In the genomic region with DNA sequence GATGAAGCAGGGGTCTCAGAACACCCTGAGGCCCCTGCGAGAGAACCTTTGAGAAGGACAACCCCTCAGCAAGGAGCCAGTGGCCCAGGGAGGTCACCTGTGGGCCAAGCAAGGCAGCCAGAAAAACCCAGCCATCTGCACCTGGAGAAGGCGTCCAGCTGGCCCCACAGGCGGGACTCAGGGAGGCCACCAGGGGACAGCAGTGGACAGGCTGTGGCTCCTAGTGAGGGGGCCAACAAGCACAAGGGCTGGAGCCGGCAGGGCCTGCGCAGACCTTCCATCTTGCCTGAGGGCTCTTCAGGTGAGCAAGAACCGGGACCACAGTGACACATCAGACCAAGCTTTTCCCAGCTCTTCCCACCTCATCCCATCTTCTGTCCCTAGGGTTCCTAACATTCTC, we compare ENCODE assay signal across 10 cellular contexts. TPM values are rescaled to one million over a fixed set of nuclear protein-coding genes. Genes with fewer than 3 reads are reported as not detected.
DNase-seq lines count a peak whose midpoint lies in the region; ATAC-seq, FAIRE-seq and TF ChIP-seq lines count a peak whose summit lies in the region.
"Not testable (repeated sequence)": the region's sequence is repeated elsewhere in the genome, so short reads cannot be mapped to it uniquely, and the experiment has no call there.
"Had no signal": no experiment of that assay in that cellular context is flagged by ENCODE, and none has a peak within 500 bp of the region (broad histone marks: within the 10 kb centered on the region; RNA-seq: fewer than 3 reads in every experiment).

No MANE protein-coding gene starts in this region.

- not testable (repeated sequence) for H3K36me3 ChIP-seq in HCT116 (ENCODE audit: control insufficient read depth in 1 of 2, insufficient read depth in 2 of 2, low read length in 2 of 2); K562 (ENCODE audit: control insufficient read depth, insufficient read depth, low read length); HepG2 (replicated peaks in 1 of 2; ENCODE audit: control insufficient read depth in 1 of 2, insufficient read depth in 2 of 2, low read length in 2 of 2)

- not testable (repeated sequence) for BruUV-seq in HCT116 (replicated peaks; lab: Mats Ljungman, UMichigan); K562 (replicated peaks; lab: Mats Ljungman, UMichigan); HepG2 (replicated peaks; lab: Mats Ljungman, UMichigan)

- H3K27ac ChIP-seq in HCT116 (ENCODE audit: low read depth, low read length); K562 (ENCODE audit: extremely low read depth, low read depth, low read length); foreskin keratinocyte; HepG2 (ENCODE audit: extremely low read length, insufficient read depth, low read length): not testable (repeated sequence)

- not testable (repeated sequence) for H4K20me1 ChIP-seq in HCT116 (ENCODE audit: insufficient read depth); K562 (replicated peaks; ENCODE audit: control insufficient read depth, insufficient read depth, low read length); HepG2 (ENCODE audit: insufficient read depth, low read length)

- POLR2A ChIA-PET in HCT116 (lab: Charles Lee); K562 (lab: Yijun Ruan, JAX); HepG2 (lab: Yijun Ruan, JAX): not testable (repeated sequence)

- FAIRE-seq in K562 (lab: Jason Lieb, UNC); HepG2 (lab: Jason Lieb, UNC): not testable (repeated sequence)

- not testable (repeated sequence) for H3K4me1 ChIP-seq in HCT116 (ENCODE audit: control insufficient read depth in 1 of 2, insufficient read depth in 2 of 2, low read length in 2 of 2); K562 (replicated peaks in 1 of 2; ENCODE audit: control insufficient read depth in 2 of 2, insufficient read depth in 2 of 2, low read length in 2 of 2); foreskin keratinocyte; HepG2 (ENCODE audit: insufficient read depth, low read length)

- intact Hi-C loops in HCT116 (cut with micrococcal nuclease); K562 (cut with micrococcal nuclease); HepG2 (cut with micrococcal nuclease; ENCODE audit: unreplicated experiment); sciatic nerve (cut with DNase I): not testable (repeated sequence)

- no CpG with 5 or more reads among the region's 6 CpGs for WGBS in K562 (ENCODE audit: insufficient coverage, low coverage, missing lambda C conversion rate)
- no CpG with 5 or more reads among the region's 6 CpGs for WGBS in HepG2 (ENCODE audit: low lambda C conversion rate)

- H3K4me2 ChIP-seq in HCT116 (ENCODE audit: low read length); K562 (ENCODE audit: insufficient read depth, low read length); HepG2 (ENCODE audit: low read depth, low read length): not testable (repeated sequence)

- not testable (repeated sequence) for H3K4me3 ChIP-seq in HCT116 (replicated peaks in 1 of 2; ENCODE audit: low read depth in 1 of 2, low read length in 2 of 2); K562; HepG2 (replicated peaks in 1 of 3; ENCODE audit: insufficient read depth in 1 of 3, low read depth in 2 of 3, low read length in 3 of 3)

- DNase-seq in HCT116 (ENCODE audit: low read depth, low spot score); K562 (ENCODE audit: extremely low read depth in 1 of 4, low spot score in 3 of 4); foreskin keratinocyte; HepG2 (ENCODE audit: low spot score); sciatic nerve (ENCODE audit: low spot score): not testable (repeated sequence)

- H3K9ac ChIP-seq in HCT116 (ENCODE audit: low read length); K562 (ENCODE audit: insufficient read depth in 1 of 2, low read depth in 2 of 2, low read length in 2 of 2); HepG2 (ENCODE audit: insufficient read depth, low read depth, low read length): not testable (repeated sequence)

- ATAC-seq in HCT116 (peak; percentile 63), SK-N-SH treated with all-trans-retinoic acid at 6 μM for 48 hours (peak; percentile 31; the same call in 2 of the 3 replicates), K562 (peak; percentile 87), foreskin keratinocyte (peak; percentile 13), HepG2 (peak; percentile 85), sciatic nerve (peak; percentile 9)

- RAD21 ChIA-PET in HCT116 (lab: Charles Lee; ENCODE audit: low non-redundant PET in 1 of 2, low total read pairs in 2 of 2, uncharacterized antibody in 2 of 2, unreplicated experiment in 2 of 2) = not testable (repeated sequence)

- H3K9me1 ChIP-seq in K562 (ENCODE audit: control insufficient read depth, insufficient read depth, low read length) = not testable (repeated sequence)

- H3K79me2 ChIP-seq in HCT116 (ENCODE audit: insufficient read depth, low read length); K562 (ENCODE audit: control insufficient read depth, insufficient read depth, low read length); HepG2 (ENCODE audit: insufficient read depth, low read length): not testable (repeated sequence)

- not testable (repeated sequence) for H3K9me2 ChIP-seq in HCT116 (ENCODE audit: insufficient read depth)

- TF ChIP-seq EP300 in K562 (IDR thresholded peaks at IDR 0.05; ENCODE audit: low read length); HepG2 (IDR thresholded peaks at IDR 0.05; ENCODE audit: low read depth in 2 of 2, low read length in 2 of 2); HepG2 (CRISPR knock-in tag; IDR thresholded peaks at IDR 0.05; ENCODE audit: borderline replicate concordance): not testable (repeated sequence)

- TF ChIP-seq POLR2A in HCT116 (IDR thresholded peaks at IDR 0.05; ENCODE audit: borderline replicate concordance, extremely low read depth, insufficient read depth, insufficient read length); K562 (conservative IDR thresholded peaks at IDR 0.05); HepG2 (IDR thresholded peaks at IDR 0.05; ENCODE audit: insufficient read depth in 1 of 2, low read depth in 2 of 2, low read length in 2 of 2): not testable (repeated sequence)

- not testable (repeated sequence) for TF ChIP-seq CTCF in HCT116 (IDR thresholded peaks at IDR 0.05 in 2 of 3, conservative IDR thresholded peaks at IDR 0.05 in 1 of 3; ENCODE audit: borderline replicate concordance in 1 of 3, insufficient read depth in 1 of 3, low read depth in 2 of 3, low read length in 2 of 3); K562 (IDR thresholded peaks at IDR 0.05 in 2 of 3, conservative IDR thresholded peaks at IDR 0.05 in 1 of 3; ENCODE audit: insufficient read depth in 2 of 3, low read depth in 1 of 3, low read length in 3 of 3); foreskin keratinocyte (conservative IDR thresholded peaks at IDR 0.05); HepG2 (CRISPR knock-in tag; IDR thresholded peaks at IDR 0.05)

- CTCF ChIA-PET in HCT116 (lab: Charles Lee); K562 (lab: Yijun Ruan, JAX; ENCODE audit: low intra/inter-chr PET ratio); HepG2 (lab: Yijun Ruan, JAX; ENCODE audit: low intra/inter-chr PET ratio, low total read pairs): not testable (repeated sequence)

- not testable (repeated sequence) for H3K9me3 ChIP-seq in HCT116 (ENCODE audit: control insufficient read depth in 1 of 2, insufficient read depth in 1 of 2, low read depth in 1 of 2, low read length in 2 of 2); K562 (replicated peaks; ENCODE audit: control insufficient read depth, insufficient read depth, low read depth, low read length); HepG2 (ENCODE audit: low read length)

- not testable (repeated sequence) for TF ChIP-seq RAD21 in HCT116 (IDR thresholded peaks at IDR 0.05; ENCODE audit: low read depth); K562 (CRISPR knock-in tag; conservative IDR thresholded peaks at IDR 0.05 in 1 of 2, IDR thresholded peaks at IDR 0.05 in 1 of 2); HepG2 (CRISPR knock-in tag; IDR thresholded peaks at IDR 0.05)

- in situ Hi-C loops in K562 (cut with MboI); HepG2 (cut with HindIII; ENCODE audit: extremely low pct_ligation_motif_present, low pct_unique_long_range_greater_than_20kb): not testable (repeated sequence)

- H3K27me3 ChIP-seq in HCT116 (ENCODE audit: insufficient read depth, low read length); K562 (ENCODE audit: control insufficient read depth in 2 of 2, insufficient read depth in 2 of 2, low read length in 2 of 2); foreskin keratinocyte; HepG2 (ENCODE audit: control insufficient read depth in 1 of 2, insufficient read depth in 2 of 2, low read length in 2 of 2): not testable (repeated sequence)

- not testable (repeated sequence) for H2AFZ ChIP-seq in HCT116 (ENCODE audit: low read depth, low read length, poor library complexity, severe bottlenecking); K562 (ENCODE audit: low read depth, low read length); HepG2 (ENCODE audit: low read length)

RNA-seq across cellular contexts. Expression of a gene that starts 10.3 kb away (rescaled TPM):
- total RNA-seq in HCT116 (2021; ENCODE audit: unreplicated experiment) (44.2 TPM), K562 (2014; rRNA removed) (0.04 and 0.09 TPM in 2 replicates), K562 (2014; rRNA removed; fragmentation: Illumina TruSeq; extraction: Trizol) (0.18 TPM in 1 of 2 replicates, not detected in the other), K562 (2015; rRNA removed; fragmentation: Illumina TruSeq; extraction: Trizol) (0.07 and 0.11 TPM in 2 replicates), K562 (2021) (0.29 and 0.49 TPM in 2 replicates), foreskin keratinocyte (34.8 and 43.8 TPM in 2 replicates), HepG2 (2016; rRNA removed; fragmentation: Illumina TruSeq; extraction: Trizol) (1.2 and 1.3 TPM in 2 replicates), sciatic nerve (12.8 TPM)
- polyA plus RNA-seq in HCT116 (2012) = 34.1 and 35.2 TPM in 2 replicates
- total RNA-seq in K562 (2011; cell fraction: chromatin; rRNA removed; ENCODE audit: low replicate concordance) = 0.46 TPM in 1 of 2 replicates, not detected in the other
- total RNA-seq in K562 (2011; cell fraction: nucleolus; rRNA removed) = 0.33 TPM in 1 of 2 replicates, not detected in the other
- total RNA-seq in K562 (2011; cell fraction: nucleoplasm; rRNA removed) = not detected in 2 replicates
- polyA plus RNA-seq in K562 (2011; rRNA removed) (0.26 and 0.34 TPM in 2 replicates), K562 (2014; fragmentation: Illumina TruSeq; extraction: Trizol) (0.10 and 0.12 TPM in 2 replicates), K562 (2014; fragmentation: Nextera tagmentation; extraction: Ambion mirVana) (under 1 TPM in 1 of 2 experiments, not detected in 1; 0.03 TPM), K562 (2014; rRNA removed) (0.03 and 0.12 TPM in 2 replicates), foreskin keratinocyte (25.4 and 27.9 TPM in 2 replicates), HepG2 (2011; rRNA removed) (1.3 and 1.7 TPM in 2 replicates)
- polyA plus RNA-seq in K562 (2011; cell fraction: cytosol; rRNA removed) = 0.31 and 0.75 TPM in 2 replicates
- polyA plus RNA-seq in K562 (2011; cell fraction: nucleus; rRNA removed) = 0.34 and 1.1 TPM in 2 replicates
- polyA plus RNA-seq in K562 (2012) = 0.17 and 0.30 TPM in 2 replicates
- 0.36 and 0.74 TPM in 2 replicates for polyA minus RNA-seq in K562 (2011; rRNA and poly(A)+ RNA removed)
- not detected in 2 replicates for polyA minus RNA-seq in K562 (2011; cell fraction: cytosol; rRNA and poly(A)+ RNA removed)
- polyA minus RNA-seq in K562 (2011; cell fraction: nucleus; rRNA and poly(A)+ RNA removed) = 0.11 and 0.81 TPM in 2 replicates
- total RNA-seq in HepG2 (2016; cell fraction: cytosol; rRNA removed; fragmentation: Illumina TruSeq; extraction: Trizol; ENCODE audit: low read depth) = 0.18 and 0.20 TPM in 2 replicates
- total RNA-seq in HepG2 (2016; cell fraction: insoluble cytoplasmic fraction; rRNA removed; fragmentation: Illumina TruSeq; extraction: Trizol) = 0.97 and 1.1 TPM in 2 replicates
- 0.43 and 0.76 TPM in 2 replicates for total RNA-seq in HepG2 (2016; cell fraction: membrane; rRNA removed; fragmentation: Illumina TruSeq; extraction: Trizol)
- total RNA-seq in HepG2 (2016; cell fraction: nucleus; rRNA removed; fragmentation: Illumina TruSeq; extraction: Trizol) = 0.88 and 1.3 TPM in 2 replicates
- 0.99 and 1.2 TPM in 2 replicates for polyA plus RNA-seq in HepG2 (2011; cell fraction: cytosol; rRNA removed)
- polyA plus RNA-seq in HepG2 (2011; cell fraction: nucleus; rRNA removed) = 2.1 and 2.3 TPM in 2 replicates
- 1.2 and 1.3 TPM in 2 replicates for polyA plus RNA-seq in HepG2 (2012)
- polyA plus RNA-seq in HepG2 (2016; cell fraction: cytosol; fragmentation: Illumina TruSeq; extraction: Trizol; ENCODE audit: low read depth) = 0.11 and 0.17 TPM in 2 replicates
- 1.2 and 1.4 TPM in 2 replicates for polyA plus RNA-seq in HepG2 (2016; cell fraction: insoluble cytoplasmic fraction; fragmentation: Illumina TruSeq; extraction: Trizol; ENCODE audit: low read depth)
- 0.27 and 0.34 TPM in 2 replicates for polyA plus RNA-seq in HepG2 (2016; cell fraction: membrane; fragmentation: Illumina TruSeq; extraction: Trizol; ENCODE audit: low read depth)
- polyA plus RNA-seq in HepG2 (2016; cell fraction: nucleus; fragmentation: Illumina TruSeq; extraction: Trizol; ENCODE audit: insufficient read depth, low read depth) = 1.5 and 1.6 TPM in 2 replicates
- 2.2 and 26.8 TPM in 2 replicates for polyA minus RNA-seq in HepG2 (2011; rRNA and poly(A)+ RNA removed; ENCODE audit: low replicate concordance)
- 1.2 and 1.4 TPM in 2 replicates for polyA minus RNA-seq in HepG2 (2011; cell fraction: cytosol; rRNA and poly(A)+ RNA removed)
- polyA minus RNA-seq in HepG2 (2011; cell fraction: nucleus; rRNA and poly(A)+ RNA removed) = 2.0 and 2.2 TPM in 2 replicates

RNA-seq across cellular contexts. Expression of a gene that starts 38.0 kb away (rescaled TPM):
- total RNA-seq in HCT116 (2021; ENCODE audit: unreplicated experiment) = not detected
- polyA plus RNA-seq in HCT116 (2012) = not detected in 2 replicates
- not detected in 2 replicates for total RNA-seq in K562 (2011; cell fraction: chromatin; rRNA removed; ENCODE audit: low replicate concordance)
- not detected in 2 replicates for total RNA-seq in K562 (2011; cell fraction: nucleolus; rRNA removed)
- total RNA-seq in K562 (2011; cell fraction: nucleoplasm; rRNA removed) = not detected in 2 replicates
- total RNA-seq in K562 (2014; rRNA removed) = not detected in 2 replicates
- total RNA-seq in K562 (2014; rRNA removed; fragmentation: Illumina TruSeq; extraction: Trizol) = not detected in 2 replicates
- total RNA-seq in K562 (2015; rRNA removed; fragmentation: Illumina TruSeq; extraction: Trizol) = not detected in 2 replicates
- not detected in 2 replicates for total RNA-seq in K562 (2021)
- not detected in 2 replicates for polyA plus RNA-seq in K562 (2011; rRNA removed)
- polyA plus RNA-seq in K562 (2011; cell fraction: cytosol; rRNA removed) = not detected in 2 replicates
- polyA plus RNA-seq in K562 (2011; cell fraction: nucleus; rRNA removed) = not detected in 2 replicates
- not detected in 2 replicates for polyA plus RNA-seq in K562 (2012)
- polyA plus RNA-seq in K562 (2014; fragmentation: Illumina TruSeq; extraction: Trizol) = not detected in 2 replicates
- not detected for polyA plus RNA-seq in K562 (2014; fragmentation: Nextera tagmentation; extraction: Ambion mirVana)
- polyA plus RNA-seq in K562 (2014; rRNA removed) = not detected in 2 replicates
- polyA minus RNA-seq in K562 (2011; rRNA and poly(A)+ RNA removed) = not detected in 2 replicates
- not detected in 2 replicates for polyA minus RNA-seq in K562 (2011; cell fraction: cytosol; rRNA and poly(A)+ RNA removed)
- polyA minus RNA-seq in K562 (2011; cell fraction: nucleus; rRNA and poly(A)+ RNA removed) = not detected in 2 replicates
- not detected in 2 replicates for total RNA-seq in foreskin keratinocyte
- not detected in 2 replicates for polyA plus RNA-seq in foreskin keratinocyte
- not detected in 2 replicates for total RNA-seq in HepG2 (2016; rRNA removed; fragmentation: Illumina TruSeq; extraction: Trizol)
- total RNA-seq in HepG2 (2016; cell fraction: cytosol; rRNA removed; fragmentation: Illumina TruSeq; extraction: Trizol; ENCODE audit: low read depth) = not detected in 2 replicates
- not detected in 2 replicates for total RNA-seq in HepG2 (2016; cell fraction: insoluble cytoplasmic fraction; rRNA removed; fragmentation: Illumina TruSeq; extraction: Trizol)
- not detected in 2 replicates for total RNA-seq in HepG2 (2016; cell fraction: membrane; rRNA removed; fragmentation: Illumina TruSeq; extraction: Trizol)
- total RNA-seq in HepG2 (2016; cell fraction: nucleus; rRNA removed; fragmentation: Illumina TruSeq; extraction: Trizol) = not detected in 2 replicates
- not detected in 2 replicates for polyA plus RNA-seq in HepG2 (2011; rRNA removed)
- polyA plus RNA-seq in HepG2 (2011; cell fraction: cytosol; rRNA removed) = not detected in 2 replicates
- polyA plus RNA-seq in HepG2 (2011; cell fraction: nucleus; rRNA removed) = not detected in 2 replicates
- polyA plus RNA-seq in HepG2 (2012) = not detected in 2 replicates
- polyA plus RNA-seq in HepG2 (2016; cell fraction: cytosol; fragmentation: Illumina TruSeq; extraction: Trizol; ENCODE audit: low read depth) = not detected in 2 replicates
- not detected in 2 replicates for polyA plus RNA-seq in HepG2 (2016; cell fraction: insoluble cytoplasmic fraction; fragmentation: Illumina TruSeq; extraction: Trizol; ENCODE audit: low read depth)
- polyA plus RNA-seq in HepG2 (2016; cell fraction: membrane; fragmentation: Illumina TruSeq; extraction: Trizol; ENCODE audit: low read depth) = not detected in 2 replicates
- polyA plus RNA-seq in HepG2 (2016; cell fraction: nucleus; fragmentation: Illumina TruSeq; extraction: Trizol; ENCODE audit: insufficient read depth, low read depth) = not detected in 2 replicates
- polyA minus RNA-seq in HepG2 (2011; rRNA and poly(A)+ RNA removed; ENCODE audit: low replicate concordance) = not detected in 2 replicates
- polyA minus RNA-seq in HepG2 (2011; cell fraction: cytosol; rRNA and poly(A)+ RNA removed) = not detected in 2 replicates
- polyA minus RNA-seq in HepG2 (2011; cell fraction: nucleus; rRNA and poly(A)+ RNA removed) = not detected in 2 replicates
- not detected for total RNA-seq in sciatic nerve
- total RNA-seq: CD4-positive, alpha-beta T cell; CD8-positive, alpha-beta memory T cell had no signal
- polyA plus RNA-seq: A549; CD14-positive monocyte; CD8-positive, alpha-beta memory T cell had no signal

RNA-seq across cellular contexts. Expression of a gene that starts 53.3 kb away (rescaled TPM):
- total RNA-seq in HCT116 (2021; ENCODE audit: unreplicated experiment) = not detected
- 0.13 and 0.14 TPM in 2 replicates for polyA plus RNA-seq in HCT116 (2012)
- total RNA-seq in K562 (2011; cell fraction: chromatin; rRNA removed; ENCODE audit: low replicate concordance) = not detected in 2 replicates
- not detected in 2 replicates for total RNA-seq in K562 (2011; cell fraction: nucleolus; rRNA removed)
- not detected in 2 replicates for total RNA-seq in K562 (2011; cell fraction: nucleoplasm; rRNA removed)
- not detected in 2 replicates for total RNA-seq in K562 (2014; rRNA removed)
- total RNA-seq in K562 (2014; rRNA removed; fragmentation: Illumina TruSeq; extraction: Trizol) = not detected in 2 replicates
- not detected in 2 replicates for total RNA-seq in K562 (2015; rRNA removed; fragmentation: Illumina TruSeq; extraction: Trizol)
- total RNA-seq in K562 (2021) = not detected in 2 replicates
- polyA plus RNA-seq in K562 (2011; rRNA removed) = not detected in 2 replicates
- polyA plus RNA-seq in K562 (2011; cell fraction: cytosol; rRNA removed) = not detected in 2 replicates
- not detected in 2 replicates for polyA plus RNA-seq in K562 (2011; cell fraction: nucleus; rRNA removed)
- polyA plus RNA-seq in K562 (2012) = 0.01 TPM in 1 of 2 replicates, not detected in the other
- not detected in 2 replicates for polyA plus RNA-seq in K562 (2014; fragmentation: Illumina TruSeq; extraction: Trizol)
- not detected for polyA plus RNA-seq in K562 (2014; fragmentation: Nextera tagmentation; extraction: Ambion mirVana)
- not detected in 2 replicates for polyA plus RNA-seq in K562 (2014; rRNA removed)
- not detected in 2 replicates for polyA minus RNA-seq in K562 (2011; rRNA and poly(A)+ RNA removed)
- not detected in 2 replicates for polyA minus RNA-seq in K562 (2011; cell fraction: cytosol; rRNA and poly(A)+ RNA removed)
- not detected in 2 replicates for polyA minus RNA-seq in K562 (2011; cell fraction: nucleus; rRNA and poly(A)+ RNA removed)
- not detected in 2 replicates for total RNA-seq in foreskin keratinocyte
- not detected in 2 replicates for polyA plus RNA-seq in foreskin keratinocyte
- not detected in 2 replicates for total RNA-seq in HepG2 (2016; rRNA removed; fragmentation: Illumina TruSeq; extraction: Trizol)
- not detected in 2 replicates for total RNA-seq in HepG2 (2016; cell fraction: cytosol; rRNA removed; fragmentation: Illumina TruSeq; extraction: Trizol; ENCODE audit: low read depth)
- total RNA-seq in HepG2 (2016; cell fraction: insoluble cytoplasmic fraction; rRNA removed; fragmentation: Illumina TruSeq; extraction: Trizol) = not detected in 2 replicates
- not detected in 2 replicates for total RNA-seq in HepG2 (2016; cell fraction: membrane; rRNA removed; fragmentation: Illumina TruSeq; extraction: Trizol)
- total RNA-seq in HepG2 (2016; cell fraction: nucleus; rRNA removed; fragmentation: Illumina TruSeq; extraction: Trizol) = not detected in 2 replicates
- polyA plus RNA-seq in HepG2 (2011; rRNA removed) = not detected in 2 replicates
- not detected in 2 replicates for polyA plus RNA-seq in HepG2 (2011; cell fraction: cytosol; rRNA removed)
- polyA plus RNA-seq in HepG2 (2011; cell fraction: nucleus; rRNA removed) = not detected in 2 replicates
- not detected in 2 replicates for polyA plus RNA-seq in HepG2 (2012)
- not detected in 2 replicates for polyA plus RNA-seq in HepG2 (2016; cell fraction: cytosol; fragmentation: Illumina TruSeq; extraction: Trizol; ENCODE audit: low read depth)
- polyA plus RNA-seq in HepG2 (2016; cell fraction: insoluble cytoplasmic fraction; fragmentation: Illumina TruSeq; extraction: Trizol; ENCODE audit: low read depth) = not detected in 2 replicates
- not detected in 2 replicates for polyA plus RNA-seq in HepG2 (2016; cell fraction: membrane; fragmentation: Illumina TruSeq; extraction: Trizol; ENCODE audit: low read depth)
- polyA plus RNA-seq in HepG2 (2016; cell fraction: nucleus; fragmentation: Illumina TruSeq; extraction: Trizol; ENCODE audit: insufficient read depth, low read depth) = not detected in 2 replicates
- not detected in 2 replicates for polyA minus RNA-seq in HepG2 (2011; rRNA and poly(A)+ RNA removed; ENCODE audit: low replicate concordance)
- polyA minus RNA-seq in HepG2 (2011; cell fraction: cytosol; rRNA and poly(A)+ RNA removed) = not detected in 2 replicates
- polyA minus RNA-seq in HepG2 (2011; cell fraction: nucleus; rRNA and poly(A)+ RNA removed) = not detected in 2 replicates
- total RNA-seq in sciatic nerve = 0.22 TPM
- total RNA-seq: CD8-positive, alpha-beta memory T cell had no signal
- polyA plus RNA-seq: A549; CD14-positive monocyte; CD8-positive, alpha-beta memory T cell had no signal

Comparison
In these comparisons a context has a peak if more than half of its experiments do, and no peak if none do; other contexts are left out.
1. ATAC-seq: peak in every context shown above with its lines; median percentile 87 in K562; 85 in HepG2; 63 in HCT116; 31 in SK-N-SH treated with all-trans-retinoic acid at 6 μM for 48 hours; 13 in foreskin keratinocyte; 9 in sciatic nerve.